9 cellular contexts compared by ENCODE assay signal in genomic region chr4:73311428-73311827, GRCh38. TPM values are rescaled to one million over a fixed set of nuclear protein-coding genes. Genes with fewer than 3 reads are reported as not detected.
DNase-seq lines count a peak whose midpoint lies in the region; ATAC-seq and TF ChIP-seq lines count a peak whose summit lies in the region.
"Had no signal": no experiment of that assay in that cellular context is flagged by ENCODE, and none has a peak within 500 bp of the region (broad histone marks: within the 10 kb centered on the region; RNA-seq: fewer than 3 reads in every experiment).

No MANE protein-coding gene starts in this region.

- H3K27ac Mint-ChIP-seq in activated CD4-positive, alpha-beta T cell treated with anti-CD3 and anti-CD28 coated beads, Interleukin-2, amount 10 ng/mL, durations not matched to agents 7 days and 5 days = no peak overlapping the region
- H3K27ac Mint-ChIP-seq: naive thymus-derived CD4-positive, alpha-beta T cell had no signal

- ATAC-seq in heart right ventricle = no peak
- ATAC-seq: naive thymus-derived CD4-positive, alpha-beta T cell had no signal

- peaks cover 2% of the 10 kb centered on the region for H3K27me3 Mint-ChIP-seq in activated CD4-positive, alpha-beta T cell treated with anti-CD3 and anti-CD28 coated beads, Interleukin-2, amount 10 ng/mL, durations not matched to agents 7 days and 5 days
- H3K27me3 Mint-ChIP-seq: naive thymus-derived CD4-positive, alpha-beta T cell had no signal

- H3K4me3 Mint-ChIP-seq in activated CD4-positive, alpha-beta T cell treated with anti-CD3 and anti-CD28 coated beads, Interleukin-2, amount 10 ng/mL, durations not matched to agents 7 days and 5 days = no peak overlapping the region
- H3K4me3 Mint-ChIP-seq: naive thymus-derived CD4-positive, alpha-beta T cell had no signal

- H3K36me3 Mint-ChIP-seq in activated CD4-positive, alpha-beta T cell treated with anti-CD3 and anti-CD28 coated beads, Interleukin-2, amount 10 ng/mL, durations not matched to agents 7 days and 5 days (ENCODE audit: low read depth) = no peaks in the 10 kb centered on the region
- H3K36me3 Mint-ChIP-seq: naive thymus-derived CD4-positive, alpha-beta T cell had no signal

- no peak overlapping the region for H2AFZ ChIP-seq in OCI-LY3 (ENCODE audit: low read depth, low read length)

- TF ChIP-seq POLR2A in vagina (IDR thresholded peaks at IDR 0.05) = no peak

- intact Hi-C loops in heart right ventricle (cut with DNase I) (loop anchor here in 6 of 10 donors (5.0 to 10.0 kb wide), 2 partner anchors 341 to 343 kb away; no protein-coding TSS in a partner anchor), cardiac septum (cut with DNase I) (loop anchor here (10.0 kb wide), 1 partner anchor 343 kb away; no protein-coding TSS in a partner anchor), vagina (cut with DNase I) (loop anchor here (5.0 kb wide), 1 partner anchor 326 kb away; no protein-coding TSS in a partner anchor)

- no peaks in the 10 kb centered on the region for H3K9me3 Mint-ChIP-seq in activated CD4-positive, alpha-beta T cell treated with anti-CD3 and anti-CD28 coated beads, Interleukin-2, amount 10 ng/mL, durations not matched to agents 7 days and 5 days

- TF ChIP-seq CTCF in heart right ventricle (IDR thresholded peaks at IDR 0.05) (peak in 7 of 9 donors; percentile 16 to 59 (median 46)), OCI-LY3 (IDR thresholded peaks at IDR 0.05; ENCODE audit: low read depth, low read length) (peak; percentile 66), fibroblast of the aortic adventitia (IDR thresholded peaks at IDR 0.05; ENCODE audit: insufficient read depth, low read length) (peak; percentile 25), vagina (IDR thresholded peaks at IDR 0.05) (peak in 2 of 3 experiments; percentile 13 to 33), GM10248 (IDR thresholded peaks at IDR 0.05; ENCODE audit: control extremely low read depth, extremely low read depth, low read depth, missing control alignments) (no peak)

- POLR2A ChIA-PET in activated CD4-positive, alpha-beta T cell treated with anti-CD3 and anti-CD28 coated beads, Interleukin-2, amount 10 ng/mL, durations not matched to agents 7 days and 5 days (lab: Charles Lee) = no interaction called here
- POLR2A ChIA-PET in GM10248 (lab: Yijun Ruan, JAX) = no interaction called here

- H3K9ac ChIP-seq in OCI-LY3 (ENCODE audit: low read length) = no peak overlapping the region

- no peak for DNase-seq in heart right ventricle
- no peak for DNase-seq in cardiac septum (ENCODE audit: low spot score)
- peak; percentile 64 for DNase-seq in fibroblast of the aortic adventitia (ENCODE audit: low read depth)
- DNase-seq in vagina (ENCODE audit: extremely low spot score in 2 of 2) = no peak
- DNase-seq in activated CD4-positive, alpha-beta T cell treated with anti-CD3 and anti-CD28 coated beads, Interleukin-2, amount 10 ng/mL, durations not matched to agents 7 days and 5 days = no peak
- DNase-seq in GM10248 (ENCODE audit: extremely low spot score) = no peak
- no peak for DNase-seq in T1000 (lab: John Stamatoyannopoulos, UW)

- H3K79me2 ChIP-seq in OCI-LY3 (ENCODE audit: low read length) = no peaks in the 10 kb centered on the region

- no peaks in the 10 kb centered on the region for H4K20me1 ChIP-seq in OCI-LY3 (ENCODE audit: insufficient read depth, low read length)

- H3K9me3 ChIP-seq in heart right ventricle = peaks cover 0 to 6% (median 0%) of the 10 kb centered on the region in 11 donors
- H3K9me3 ChIP-seq in OCI-LY3 (ENCODE audit: insufficient read depth, low read length) = no peaks in the 10 kb centered on the region
- no peaks in the 10 kb centered on the region for H3K9me3 ChIP-seq in vagina

- H3K4me2 ChIP-seq in OCI-LY3 (ENCODE audit: low read length) = no peak overlapping the region

- no peak overlapping the region for H3K4me3 ChIP-seq in heart right ventricle
- no peak overlapping the region for H3K4me3 ChIP-seq in OCI-LY3 (ENCODE audit: low read length)
- no peak overlapping the region for H3K4me3 ChIP-seq in fibroblast of the aortic adventitia (ENCODE audit: low read depth, low read length)
- H3K4me3 ChIP-seq in vagina = no peak overlapping the region

- H3K27ac ChIP-seq in heart right ventricle (no peak overlapping the region), OCI-LY3 (ENCODE audit: low read length) (no peak overlapping the region), vagina (no peak overlapping the region)

- H3K4me1 ChIP-seq in heart right ventricle = peaks cover 0 to 3% (median 0%) of the 10 kb centered on the region in 9 donors
- H3K4me1 ChIP-seq in OCI-LY3 (ENCODE audit: low read length) = peaks cover 24% of the 10 kb centered on the region
- H3K4me1 ChIP-seq in vagina = no peaks in the 10 kb centered on the region

- H3K27me3 ChIP-seq in heart right ventricle (no peaks in the 10 kb centered on the region), OCI-LY3 (ENCODE audit: low read depth, low read length) (no peaks in the 10 kb centered on the region), vagina (no peaks in the 10 kb centered on the region)

- no peaks in the 10 kb centered on the region for H3K4me1 Mint-ChIP-seq in activated CD4-positive, alpha-beta T cell treated with anti-CD3 and anti-CD28 coated beads, Interleukin-2, amount 10 ng/mL, durations not matched to agents 7 days and 5 days

- no peaks in the 10 kb centered on the region for H3K36me3 ChIP-seq in heart right ventricle
- H3K36me3 ChIP-seq in OCI-LY3 (replicated peaks; ENCODE audit: low read depth, low read length) = no peaks in the 10 kb centered on the region
- no peaks in the 10 kb centered on the region for H3K36me3 ChIP-seq in vagina

- CTCF ChIA-PET in activated CD4-positive, alpha-beta T cell treated with anti-CD3 and anti-CD28 coated beads, Interleukin-2, amount 10 ng/mL, durations not matched to agents 7 days and 5 days (lab: Charles Lee) = no interaction called here
- CTCF ChIA-PET in GM10248 (lab: Yijun Ruan, JAX) = interaction anchor here (0.7 to 4.0 kb wide), 8 partner anchors 12 to 365 kb away, joined by 3 to 26 read pairs (median 5); no protein-coding TSS in a partner anchor

RNA-seq across cellular contexts. Expression of gene ANKRD17, which starts 52.8 kb away (rescaled TPM):
- total RNA-seq in heart right ventricle = 10 to 100 TPM; 47.4 to 71.7 (median 63.7) TPM
- polyA plus RNA-seq in heart right ventricle = 10 to 100 TPM; 13.5 to 27.3 TPM
- total RNA-seq in cardiac septum = 59.8 TPM
- 64.4 and 72.5 TPM in 2 replicates for total RNA-seq in fibroblast of the aortic adventitia (ENCODE audit: low replicate concordance)
- total RNA-seq in vagina = 55.5 TPM
- total RNA-seq in activated CD4-positive, alpha-beta T cell treated with anti-CD3 and anti-CD28 coated beads, Interleukin-2, amount 10 ng/mL, durations not matched to agents 7 days and 5 days = 10 to 100 TPM; 51.2 to 58.2 TPM
